Comparison of ENCODE assay signal across 21 cellular contexts in the genomic region with DNA sequence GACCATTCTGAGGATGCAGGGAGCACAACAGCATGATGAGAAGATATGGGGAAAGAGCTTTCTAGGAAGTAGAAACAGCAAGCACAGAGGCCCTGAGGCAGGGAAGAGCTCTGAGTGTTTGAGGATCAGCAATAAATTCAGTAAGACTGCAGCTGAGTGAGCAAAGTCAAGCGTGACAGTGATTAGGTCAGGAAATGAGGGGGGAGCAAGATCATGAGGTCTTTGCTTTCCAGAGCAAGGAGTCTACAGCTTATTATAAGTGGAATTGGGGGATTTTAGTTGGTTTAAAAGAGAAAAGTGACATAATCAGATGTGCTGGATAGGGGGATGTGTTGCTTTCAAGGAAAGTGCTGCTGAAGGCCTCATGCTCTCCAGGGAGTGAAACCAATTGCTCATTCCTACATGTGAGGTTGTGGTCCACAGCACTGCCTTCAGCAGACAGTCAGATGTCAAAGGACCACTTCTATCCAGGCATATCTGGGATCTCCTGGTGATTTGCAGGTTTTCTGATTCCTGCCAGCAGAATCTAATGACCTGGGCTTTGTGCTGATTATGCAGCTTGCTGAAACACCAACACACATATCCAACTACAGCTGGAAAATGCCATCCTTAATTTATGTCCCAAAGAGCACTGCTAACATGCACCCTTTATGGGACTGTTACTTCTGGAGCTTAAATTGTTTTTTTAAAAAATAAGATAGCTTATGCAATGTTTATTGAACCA.
"Had no signal": no experiment of that assay in that cellular context is flagged by ENCODE, and none has a peak within 500 bp of the region (broad histone marks: within the 10 kb centered on the region; RNA-seq: fewer than 3 reads in every experiment).

No MANE protein-coding gene starts in this region.

- H3K27ac ChIP-seq: adrenal gland, cardiac muscle cell, colonic mucosa, left lung, thoracic aorta, upper lobe of right lung had no signal

- H3K27me3 ChIP-seq: adrenal gland, colonic mucosa, left lung, neutrophil, upper lobe of right lung had no signal

- H3K4me3 ChIP-seq: adrenal gland, cardiac muscle cell, colonic mucosa, left lung, thoracic aorta, upper lobe of right lung had no signal

- H3K9me3 ChIP-seq: adrenal gland, colonic mucosa, left lung, neutrophil, thoracic aorta, upper lobe of right lung had no signal

- FAIRE-seq: endometrium had no signal

- H3K4me1 ChIP-seq: colonic mucosa, upper lobe of right lung had no signal

- ATAC-seq: activated CD8-positive, alpha-beta T cell treated with anti-CD3 and anti-CD28 coated beads, Interleukin-2, amount 10 ng/mL, durations not matched to agents 7 days and 5 days; left lung; sciatic nerve; stimulated activated effector memory CD8-positive, alpha-beta T cell treated with anti-CD3 and anti-CD28 coated beads, Interleukin-12 subunit alpha, Interleukin-12 subunit beta, amount 100 ng/mL, for 72 hours; upper lobe of right lung had no signal

- DNase-seq: activated CD4-positive, alpha-beta T cell treated with anti-CD3 and anti-CD28 coated beads, Interleukin-2, amount 10 ng/mL, durations not matched to agents 24 days and 14 days; activated CD4-positive, CD25-positive, alpha-beta regulatory T cell; activated CD8-positive, alpha-beta memory T cell treated with anti-CD3 and anti-CD28 coated beads, Interleukin-2, amount 50 U/mL, for 4 hours; activated CD8-positive, alpha-beta T cell treated with anti-CD3 and anti-CD28 coated beads, Interleukin-2, amount 10 ng/mL, durations not matched to agents 7 days and 5 days; activated effector memory CD4-positive, alpha-beta T cell treated with anti-CD3 and anti-CD28 coated beads, Interleukin-2, amount 50 U/mL, for 16 hours; activated T-cell treated with anti-CD3 and anti-CD28 coated beads, Interleukin-2, amount 50 U/mL, for 48 hours; adrenal gland; colonic mucosa; glutamatergic neuron; left lung; mammary epithelial cell; naive B cell; stimulated activated CD4-positive, alpha-beta T cell treated with anti-CD3 and anti-CD28 coated beads, Interleukin-12 subunit alpha, Interleukin-12 subunit beta, amount 100 ng/mL, for 4 hours; stimulated activated CD4-positive, alpha-beta T cell treated with anti-CD3 and anti-CD28 coated beads, Interleukin-2, amount 100 ng/mL, for 24 hours; upper lobe of right lung had no signal

- H3K36me3 ChIP-seq: adrenal gland, cardiac muscle cell, colonic mucosa, left lung, neutrophil, upper lobe of right lung had no signal
